19 cellular contexts compared by ENCODE assay signal in the genomic region with DNA sequence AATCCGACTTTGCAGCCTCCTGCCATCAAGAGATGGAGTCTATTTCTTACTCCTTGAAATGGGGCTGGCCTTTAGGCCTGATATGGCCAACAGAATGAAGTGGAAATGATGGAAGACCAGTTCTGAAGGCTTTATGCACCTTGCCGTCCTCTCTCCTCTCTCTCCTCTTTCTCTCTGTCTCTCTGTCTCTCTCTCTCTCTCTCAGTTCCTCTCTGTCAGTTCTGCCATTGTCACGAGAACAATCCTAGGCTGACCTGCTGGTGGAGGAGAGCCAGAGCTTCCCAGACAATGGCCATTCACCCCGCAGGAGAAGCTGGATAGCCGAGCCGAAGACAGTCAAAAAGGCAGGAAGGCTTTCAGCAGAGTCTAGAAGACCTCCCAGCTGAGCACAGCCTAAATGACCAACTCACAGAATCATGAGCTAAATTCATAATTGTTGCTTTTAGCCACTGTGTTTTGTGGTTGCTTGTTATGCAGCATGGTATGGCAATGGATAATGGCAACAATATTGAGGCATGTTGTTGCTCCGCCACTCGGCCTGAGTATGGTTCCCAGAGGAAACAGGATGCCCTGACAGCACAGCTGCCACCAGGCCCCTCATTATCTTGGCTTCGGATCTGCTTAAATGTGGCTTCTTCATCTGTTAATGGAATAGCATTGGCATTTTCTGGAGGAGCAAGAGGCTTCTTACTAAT. TPM values are rescaled to one million over a fixed set of nuclear protein-coding genes. Genes with fewer than 3 reads are reported as not detected.
"Had no signal": no experiment of that assay in that cellular context is flagged by ENCODE, and none has a peak within 500 bp of the region (broad histone marks: within the 10 kb centered on the region; RNA-seq: fewer than 3 reads in every experiment).

No MANE protein-coding gene starts in this region.

- H3K4me3 ChIP-seq: adrenal gland, left lung, mucosa of descending colon, pancreas, sigmoid colon, spleen, thoracic aorta had no signal

- H3K4me1 ChIP-seq: adrenal gland, left lung, pancreas, sigmoid colon, spleen had no signal

- H3K36me3 ChIP-seq: adrenal gland, left lung, pancreas, sigmoid colon, spleen, thoracic aorta had no signal

- H3K27me3 ChIP-seq: adrenal gland, left lung, pancreas, spleen had no signal

- H3K9me3 ChIP-seq: adrenal gland, left lung, mucosa of descending colon, pancreas, sigmoid colon, spleen, thoracic aorta had no signal

- ATAC-seq: activated CD8-positive, alpha-beta T cell treated with anti-CD3 and anti-CD28 coated beads, Interleukin-2, amount 10 ng/mL, durations not matched to agents 7 days and 5 days; effector memory CD8-positive, alpha-beta T cell; left lung; mucosa of descending colon; pancreas; stimulated activated memory B cell treated with anti-CD40 and anti-IgM and Interleukin-4, amounts not matched to agents 10 μg/mL and 1 μg/mL and 100 μg/mL, for 72 hours had no signal

- H3K27ac ChIP-seq: adrenal gland, left lung, pancreas, sigmoid colon, spleen, thoracic aorta had no signal

- DNase-seq: activated CD4-positive, alpha-beta T cell treated with anti-CD3 and anti-CD28 coated beads, Interleukin-2, amount 10 ng/mL, durations not matched to agents 24 days and 14 days; activated CD8-positive, alpha-beta T cell treated with anti-CD3 and anti-CD28 coated beads, Interleukin-2, amount 10 ng/mL, durations not matched to agents 7 days and 5 days; activated gamma-delta T cell; effector memory CD8-positive, alpha-beta T cell; foreskin fibroblast; kidney; left lung; mammary epithelial cell; mucosa of descending colon; naive B cell; pancreas; sigmoid colon; spleen; stimulated activated CD4-positive, alpha-beta T cell treated with anti-CD3 and anti-CD28 coated beads, Interleukin-4, amount 100 ng/mL, for 4 hours; T-helper 9 cell had no signal

RNA-seq across cellular contexts. Expression of a gene that starts 35.5 kb away (rescaled TPM):
- total RNA-seq: activated CD4-positive, alpha-beta T cell treated with anti-CD3 and anti-CD28 coated beads, Interleukin-2, amount 10 ng/mL, durations not matched to agents 24 days and 14 days; activated CD8-positive, alpha-beta T cell treated with anti-CD3 and anti-CD28 coated beads, Interleukin-2, amount 10 ng/mL, durations not matched to agents 7 days and 5 days; sigmoid colon; SK-MEL-5; thoracic aorta had no signal
- polyA plus RNA-seq: adrenal gland, spleen had no signal
